24 cellular contexts compared by ENCODE assay signal in the genomic region with DNA sequence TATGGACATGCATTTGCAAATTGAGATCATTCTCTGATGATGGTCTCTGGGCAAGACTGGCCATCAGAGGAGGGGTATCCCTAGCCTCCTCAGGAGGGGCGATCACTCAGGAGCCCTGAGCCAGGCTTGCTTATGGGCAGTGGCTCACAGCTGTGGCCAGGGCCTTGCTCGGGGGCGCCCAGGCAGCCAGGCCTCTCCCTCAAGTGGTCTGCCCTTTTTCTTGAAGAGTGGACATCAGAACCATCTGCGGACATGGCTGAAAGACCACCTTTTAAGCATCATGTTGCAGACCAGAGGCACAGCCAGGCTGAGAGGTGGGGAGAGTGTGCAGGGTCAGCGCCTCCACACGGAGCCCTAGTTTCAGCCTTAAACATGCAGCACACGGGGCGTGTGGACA.
"Had no signal": no experiment of that assay in that cellular context is flagged by ENCODE, and none has a peak within 500 bp of the region (broad histone marks: within the 10 kb centered on the region; RNA-seq: fewer than 3 reads in every experiment).

No MANE protein-coding gene starts in this region.

- H3K4me2 ChIP-seq: hepatocyte had no signal

- H3K4me1 ChIP-seq: foreskin keratinocyte, gastroesophageal sphincter, heart left ventricle, left lung had no signal

- ATAC-seq: foreskin keratinocyte; gastroesophageal sphincter; heart left ventricle; left cardiac atrium; left lung; left ventricle myocardium superior; naive thymus-derived CD4-positive, alpha-beta T cell had no signal

- H3K27ac ChIP-seq: coronary artery, dorsolateral prefrontal cortex, esophagus muscularis mucosa, foreskin keratinocyte, gastroesophageal sphincter, heart left ventricle, hepatocyte, left lung had no signal

- H3K4me3 ChIP-seq: coronary artery, dorsolateral prefrontal cortex, esophagus muscularis mucosa, gastroesophageal sphincter, heart left ventricle, hepatocyte, left lung, lung had no signal

- H3K27me3 ChIP-seq: dorsolateral prefrontal cortex, esophagus muscularis mucosa, foreskin keratinocyte, gastroesophageal sphincter, heart left ventricle, hepatocyte, left lung had no signal

- H3K9me3 ChIP-seq: esophagus muscularis mucosa, gastroesophageal sphincter, left lung had no signal

- H2AFZ ChIP-seq: hepatocyte had no signal

- H3K79me2 ChIP-seq: hepatocyte had no signal

- H3K36me3 ChIP-seq: esophagus muscularis mucosa, gastroesophageal sphincter, heart left ventricle, left lung had no signal

- DNase-seq: dermis blood vessel endothelial cell; dorsolateral prefrontal cortex; effector CD4-positive, alpha-beta T cell; effector memory CD4-positive, alpha-beta T cell; foreskin keratinocyte; hypothalamus; immature natural killer cell; islet precursor cell; left cardiac atrium; left ventricle myocardium superior; mammary epithelial cell; mesendoderm; midbrain; naive thymus-derived CD4-positive, alpha-beta T cell had no signal

- FAIRE-seq: colon, endothelial cell of umbilical vein, frontal cortex had no signal
